In genomic region chr2:233079473-233079877, GRCh38 we compare ENCODE assay signal across 9 cellular contexts. TPM values are rescaled to one million over a fixed set of nuclear protein-coding genes. Genes with fewer than 3 reads are reported as not detected.
A peak's percentile ranks its signal among the peaks of the same experiment; 100 is the strongest.
DNase-seq lines count a peak whose midpoint lies in the region; ATAC-seq and TF ChIP-seq lines count a peak whose summit lies in the region.
"Had no signal": no experiment of that assay in that cellular context is flagged by ENCODE, and none has a peak within 500 bp of the region (broad histone marks: within the 10 kb centered on the region; RNA-seq: fewer than 3 reads in every experiment).

No MANE protein-coding gene starts in this region.

- no peaks in the 10 kb centered on the region for H3K27me3 ChIP-seq in CD4-positive, CD25-positive, alpha-beta regulatory T cell (ENCODE audit: control insufficient read depth, insufficient read depth, low read length)

- peak overlapping the region; percentile 81 to 91 (median 86) for H3K4me3 Mint-ChIP-seq in CD4-positive, CD25-positive, alpha-beta regulatory T cell
- no peak overlapping the region for H3K4me3 Mint-ChIP-seq in chondrocyte (ENCODE audit: unreplicated experiment)

- H3K9me3 ChIP-seq in CD4-positive, CD25-positive, alpha-beta regulatory T cell (ENCODE audit: control insufficient read depth in 2 of 2, low read length in 2 of 2), result no peaks in the 10 kb centered on the region

- peak overlapping the region; percentile 95 to 100 (median 98) for H3K27ac Mint-ChIP-seq in CD4-positive, CD25-positive, alpha-beta regulatory T cell
- H3K27ac Mint-ChIP-seq in chondrocyte (ENCODE audit: unreplicated experiment), result no peak overlapping the region

- peak overlapping the region; percentile 74 for H3K4me3 ChIP-seq in CD4-positive, CD25-positive, alpha-beta regulatory T cell (ENCODE audit: low read depth, low read length)

- H3K36me3 ChIP-seq in CD4-positive, CD25-positive, alpha-beta regulatory T cell (ENCODE audit: control insufficient read depth, insufficient read depth, low read length), result peaks cover 13% of the 10 kb centered on the region

- H3K4me1 ChIP-seq in CD4-positive, CD25-positive, alpha-beta regulatory T cell (ENCODE audit: control insufficient read depth, insufficient read depth, low read length, poor library complexity, severe bottlenecking), result peaks cover 100% of the 10 kb centered on the region

- peak overlapping the region; percentile 89 for H3K27ac ChIP-seq in CD4-positive, CD25-positive, alpha-beta regulatory T cell (ENCODE audit: insufficient read depth, low read length, poor library complexity, severe bottlenecking)

- H3K4me1 Mint-ChIP-seq in CD4-positive, CD25-positive, alpha-beta regulatory T cell, result peaks cover 0 to 63% (median 40%) of the 10 kb centered on the region in 4 donors
- no peaks in the 10 kb centered on the region for H3K4me1 Mint-ChIP-seq in chondrocyte (ENCODE audit: low read depth)

- DNase-seq in CD4-positive, CD25-positive, alpha-beta regulatory T cell, result peak in 2 of 3 donors; percentile 45 to 81
- peak; percentile 10 for DNase-seq in chondrocyte (ENCODE audit: low spot score)
- no peak for DNase-seq in HUDEP-2 (lab: John Stamatoyannopoulos, UW; ENCODE audit: unreplicated experiment in 76 of 76)
- DNase-seq in NCI-H2081 treated with DMSO at 0.1 percent for 48 hours (lab: John Stamatoyannopoulos, UW), result no peak
- no peak for DNase-seq in hepatic stellate cell (ENCODE audit: low spot score)
- DNase-seq in GM19240 (ENCODE audit: insufficient read length, low spot score), result no peak
- DNase-seq: NCI-H1436 had no signal

- no peak for TF ChIP-seq CTCF in chondrocyte (IDR thresholded peaks at IDR 0.05)

- H3K9me3 Mint-ChIP-seq in CD4-positive, CD25-positive, alpha-beta regulatory T cell, result no peaks in the 10 kb centered on the region
- no peaks in the 10 kb centered on the region for H3K9me3 Mint-ChIP-seq in chondrocyte (ENCODE audit: low read depth)

- peaks cover 38% of the 10 kb centered on the region for H3K36me3 Mint-ChIP-seq in CD4-positive, CD25-positive, alpha-beta regulatory T cell
- no peaks in the 10 kb centered on the region for H3K36me3 Mint-ChIP-seq in chondrocyte (ENCODE audit: low read depth)

- H3K27me3 Mint-ChIP-seq in CD4-positive, CD25-positive, alpha-beta regulatory T cell, result peaks cover 5% of the 10 kb centered on the region
- H3K27me3 Mint-ChIP-seq in chondrocyte (ENCODE audit: low read depth), result peaks cover 16% of the 10 kb centered on the region

- ATAC-seq in CD4-positive, CD25-positive, alpha-beta regulatory T cell (ENCODE audit: low read depth in 2 of 2), result peak in 1 of 2 donors; percentile 27
- ATAC-seq in GM19438 (IDR thresholded peaks at IDR 0.05; ENCODE audit: low read depth, unreplicated experiment), result peak; percentile 22
- peak; percentile 30 for ATAC-seq in HG03571 (IDR thresholded peaks at IDR 0.05; ENCODE audit: unreplicated experiment)

RNA-seq across cellular contexts. Expression of gene INPP5D, which starts 19.3 kb away (rescaled TPM):
- total RNA-seq in CD4-positive, CD25-positive, alpha-beta regulatory T cell, result 278 TPM
- 10 to 100 TPM; 56.9 to 79.8 (median 69.0) TPM for polyA plus RNA-seq in CD4-positive, CD25-positive, alpha-beta regulatory T cell
- 0.20 to 0.48 TPM (median 0.21 TPM) in 3 replicates for total RNA-seq in chondrocyte

RNA-seq across cellular contexts. Expression of gene NEU2, which starts 47.0 kb away (rescaled TPM):
- not detected for total RNA-seq in CD4-positive, CD25-positive, alpha-beta regulatory T cell
- polyA plus RNA-seq in CD4-positive, CD25-positive, alpha-beta regulatory T cell, result not detected
- not detected in 3 replicates for total RNA-seq in chondrocyte

Comparison
In these comparisons a context has a peak if more than half of its experiments do, and no peak if none do; other contexts are left out.
1. DNase-seq: peak in CD4-positive, CD25-positive, alpha-beta regulatory T cell (2 of 3) and chondrocyte (single experiment); none in HUDEP-2 (0 of 76), NCI-H2081 treated with DMSO at 0.1 percent for 48 hours (single experiment), hepatic stellate cell (single experiment) and GM19240 (single experiment).
2. RNA of gene INPP5D, which starts 19.3 kb away (total RNA-seq): 278 TPM in CD4-positive, CD25-positive, alpha-beta regulatory T cell (single experiment); 0.20 to 0.48 TPM in chondrocyte; every median in the first group is over 100 times any median in the second.